Comparison of ENCODE assay signal across 19 cellular contexts in genomic region chr12:28242888-28243633, GRCh38. TPM values are rescaled to one million over a fixed set of nuclear protein-coding genes. Genes with fewer than 3 reads are reported as not detected.
DNase-seq lines count a peak whose midpoint lies in the region; ATAC-seq and TF ChIP-seq lines count a peak whose summit lies in the region.
"Had no signal": no experiment of that assay in that cellular context is flagged by ENCODE, and none has a peak within 500 bp of the region (broad histone marks: within the 10 kb centered on the region; RNA-seq: fewer than 3 reads in every experiment).

No MANE protein-coding gene starts in this region.

- ATAC-seq in lower lobe of right lung (peak; percentile 42 to 70), GM18861 (IDR thresholded peaks at IDR 0.05; ENCODE audit: unreplicated experiment) (no peak), GM21423 (IDR thresholded peaks at IDR 0.05; ENCODE audit: unreplicated experiment) (no peak)
- no peak for ATAC-seq in activated naive CD8-positive, alpha-beta T cell treated with anti-CD3 and anti-CD28 coated beads, Interleukin-2, amount 50 U/mL, for 24 hours
- ATAC-seq: activated CD8-positive, alpha-beta T cell treated with anti-CD3 and anti-CD28 coated beads, Interleukin-2, amount 10 ng/mL, durations not matched to agents 7 days and 5 days; gastrocnemius medialis; natural killer cell; SK-N-SH treated with all-trans-retinoic acid at 6 μM for 48 hours; stimulated activated naive CD8-positive, alpha-beta T cell treated with anti-CD3 and anti-CD28 coated beads, Interleukin-15, Interleukin-2, amounts not matched to agents 100 U/mL and 50 U/mL, for 24 hours had no signal

- no peaks in the 10 kb centered on the region for H3K9me3 ChIP-seq in lower lobe of right lung
- H3K9me3 ChIP-seq: gastrocnemius medialis, Peyer's patch had no signal

- no peak overlapping the region for H3K4me3 Mint-ChIP-seq in activated naive CD8-positive, alpha-beta T cell treated with anti-CD3 and anti-CD28 coated beads, Interleukin-2, amount 50 U/mL, for 24 hours
- H3K4me3 Mint-ChIP-seq: activated CD8-positive, alpha-beta T cell treated with anti-CD3 and anti-CD28 coated beads, Interleukin-2, amount 10 ng/mL, durations not matched to agents 7 days and 5 days; CD4-positive, CD25-positive, alpha-beta regulatory T cell; endodermal cell; natural killer cell had no signal

- peak; percentile 72 for DNase-seq in Daoy (ENCODE audit: low read depth)
- peak; percentile 49 for DNase-seq in NB4 (ENCODE audit: low read depth)
- DNase-seq in cardiac fibroblast (ENCODE audit: low read depth in 2 of 2), result peak; percentile 25 to 75
- no peak for DNase-seq in lower lobe of right lung
- DNase-seq in activated naive CD8-positive, alpha-beta T cell treated with anti-CD3 and anti-CD28 coated beads, Interleukin-2, amount 50 U/mL, for 24 hours, result no peak
- DNase-seq in NCI-H2227 treated with DMSO at 0.1 percent for 48 hours (lab: John Stamatoyannopoulos, UW), result no peak
- DNase-seq: activated CD8-positive, alpha-beta T cell treated with anti-CD3 and anti-CD28 coated beads, Interleukin-2, amount 10 ng/mL, durations not matched to agents 7 days and 5 days; amniotic stem cell; CD4-positive, CD25-positive, alpha-beta regulatory T cell; gastrocnemius medialis; natural killer cell; NCI-H69; Peyer's patch; stimulated activated CD4-positive, alpha-beta T cell treated with anti-CD3 and anti-CD28 coated beads, Interleukin-12 subunit alpha, Interleukin-12 subunit beta, amount 100 ng/mL, for 4 hours; stimulated activated naive CD8-positive, alpha-beta T cell treated with anti-CD3 and anti-CD28 coated beads, Interleukin-15, Interleukin-2, amounts not matched to agents 100 U/mL and 50 U/mL, for 24 hours had no signal

- intact Hi-C loops in lower lobe of right lung (cut with DNase I), result no loop called here

- no peaks in the 10 kb centered on the region for H3K36me3 ChIP-seq in lower lobe of right lung
- H3K36me3 ChIP-seq: gastrocnemius medialis, Peyer's patch had no signal

- no peak overlapping the region for H3K27ac ChIP-seq in lower lobe of right lung
- H3K27ac ChIP-seq: gastrocnemius medialis, Peyer's patch had no signal

- no peak for TF ChIP-seq CTCF in NB4 (IDR thresholded peaks at IDR 0.05; ENCODE audit: low read depth, low read length)
- TF ChIP-seq CTCF in cardiac fibroblast (IDR thresholded peaks at IDR 0.05; ENCODE audit: low read depth, low read length), result no peak
- no peak for TF ChIP-seq CTCF in lower lobe of right lung (IDR thresholded peaks at IDR 0.05)

- H3K9me3 Mint-ChIP-seq in activated naive CD8-positive, alpha-beta T cell treated with anti-CD3 and anti-CD28 coated beads, Interleukin-2, amount 50 U/mL, for 24 hours, result peaks cover 3% of the 10 kb centered on the region
- H3K9me3 Mint-ChIP-seq: natural killer cell had no signal

- H3K4me3 ChIP-seq in NB4 (ENCODE audit: low read depth, low read length), result no peak overlapping the region
- H3K4me3 ChIP-seq in cardiac fibroblast (replicated peaks in 1 of 2; ENCODE audit: low read depth in 2 of 2, low read length in 2 of 2), result no peak overlapping the region
- H3K4me3 ChIP-seq in lower lobe of right lung, result no peak overlapping the region
- H3K4me3 ChIP-seq: gastrocnemius medialis, Peyer's patch had no signal

- peaks cover 10% of the 10 kb centered on the region for H3K36me3 Mint-ChIP-seq in activated naive CD8-positive, alpha-beta T cell treated with anti-CD3 and anti-CD28 coated beads, Interleukin-2, amount 50 U/mL, for 24 hours (ENCODE audit: low read depth)
- H3K36me3 Mint-ChIP-seq: natural killer cell had no signal

- no peak overlapping the region for H3K27ac Mint-ChIP-seq in activated naive CD8-positive, alpha-beta T cell treated with anti-CD3 and anti-CD28 coated beads, Interleukin-2, amount 50 U/mL, for 24 hours
- H3K27ac Mint-ChIP-seq: activated CD8-positive, alpha-beta T cell treated with anti-CD3 and anti-CD28 coated beads, Interleukin-2, amount 10 ng/mL, durations not matched to agents 7 days and 5 days; natural killer cell had no signal

- H3K27me3 Mint-ChIP-seq in activated naive CD8-positive, alpha-beta T cell treated with anti-CD3 and anti-CD28 coated beads, Interleukin-2, amount 50 U/mL, for 24 hours, result no peaks in the 10 kb centered on the region
- H3K27me3 Mint-ChIP-seq: CD4-positive, CD25-positive, alpha-beta regulatory T cell had no signal

- no peak for TF ChIP-seq POLR2A in NB4 (IDR thresholded peaks at IDR 0.05; ENCODE audit: extremely low read depth, insufficient read length)

- no peaks in the 10 kb centered on the region for H3K27me3 ChIP-seq in lower lobe of right lung (ENCODE audit: low read depth)
- H3K27me3 ChIP-seq: gastrocnemius medialis, Peyer's patch had no signal

- H3K4me1 ChIP-seq in lower lobe of right lung, result no peaks in the 10 kb centered on the region
- H3K4me1 ChIP-seq: Peyer's patch had no signal

- H3K4me1 Mint-ChIP-seq in activated naive CD8-positive, alpha-beta T cell treated with anti-CD3 and anti-CD28 coated beads, Interleukin-2, amount 50 U/mL, for 24 hours, result peaks cover 26% of the 10 kb centered on the region

RNA-seq across cellular contexts. Expression of gene CCDC91, which starts 52.8 kb away (rescaled TPM):
- 40.1 and 40.8 TPM in 2 replicates for total RNA-seq in Daoy (2014; rRNA removed; shearing (Covaris generic))
- total RNA-seq in lower lobe of right lung, result 30.2 TPM

Comparison
In these comparisons a context has a peak if more than half of its experiments do, and no peak if none do; other contexts are left out.
1. DNase-seq: peak in Daoy (single experiment), NB4 (single experiment) and cardiac fibroblast (2 of 2); none in lower lobe of right lung (single experiment), activated naive CD8-positive, alpha-beta T cell treated with anti-CD3 and anti-CD28 coated beads, Interleukin-2, amount 50 U/mL, for 24 hours (single experiment) and NCI-H2227 treated with DMSO at 0.1 percent for 48 hours (single experiment).
2. ATAC-seq: peak in lower lobe of right lung (2 of 2); none in GM18861 (single experiment), GM21423 (single experiment) and activated naive CD8-positive, alpha-beta T cell treated with anti-CD3 and anti-CD28 coated beads, Interleukin-2, amount 50 U/mL, for 24 hours (single experiment).